Comparison of ENCODE assay signal across 1 cellular context in genomic region chr2:218387369-218388194, GRCh38.
TF ChIP-seq lines count a peak whose summit lies in the region.

No MANE protein-coding gene starts in this region.

TF ChIP-seq in IMR-90, 13 proteins besides CTCF, POLR2A, EP300 and RAD21:
- TF ChIP-seq MAZ (IDR thresholded peaks at IDR 0.05; ENCODE audit: borderline replicate concordance, low read depth, low read length) (no peak), BHLHE40 (IDR thresholded peaks at IDR 0.05; ENCODE audit: low read depth, low read length) (no peak), FOS (IDR thresholded peaks at IDR 0.05; ENCODE audit: low read depth, low read length) (no peak), SMC3 (IDR thresholded peaks at IDR 0.05; ENCODE audit: low read depth, low read length) (no peak), CHD1 (IDR thresholded peaks at IDR 0.05; ENCODE audit: low read depth, low read length) (no peak), MAFK (IDR thresholded peaks at IDR 0.05; ENCODE audit: low read depth, low read length) (no peak), MXI1 (IDR thresholded peaks at IDR 0.05; ENCODE audit: borderline replicate concordance, low read depth, low read length) (no peak), USF2 (IDR thresholded peaks at IDR 0.05; ENCODE audit: low read depth, low read length) (no peak), NFE2L2 (IDR thresholded peaks at IDR 0.05; ENCODE audit: low read depth, low read length) (no peak), RFX5 (IDR thresholded peaks at IDR 0.05; ENCODE audit: low read depth, low read length) (no peak), ELK1 (IDR thresholded peaks at IDR 0.05; ENCODE audit: borderline replicate concordance, low read depth, low read length) (no peak)
